In the genomic region with DNA sequence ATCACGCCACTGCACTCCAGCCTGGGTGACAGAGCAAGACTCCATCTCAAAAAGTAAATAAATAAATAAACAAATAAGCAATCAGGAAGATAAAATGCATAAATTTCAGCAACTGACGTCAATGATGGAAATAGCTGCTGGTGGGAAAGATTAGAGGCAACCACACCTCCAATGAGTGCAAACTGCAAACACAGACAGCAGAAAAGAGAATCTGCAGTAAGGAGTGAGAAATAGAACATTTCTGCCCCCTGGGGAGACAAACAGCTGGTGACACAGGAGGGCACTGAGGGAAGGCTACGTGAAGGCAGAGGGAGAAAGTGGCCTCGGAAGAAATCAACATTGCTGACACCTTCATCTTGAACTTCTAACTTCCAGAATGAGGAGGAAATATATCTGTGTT, we compare ENCODE assay signal across 20 cellular contexts. TPM values are rescaled to one million over a fixed set of nuclear protein-coding genes. Genes with fewer than 3 reads are reported as not detected.
DNase-seq lines count a peak whose midpoint lies in the region; ATAC-seq and TF ChIP-seq lines count a peak whose summit lies in the region.
"Had no signal": no experiment of that assay in that cellular context is flagged by ENCODE, and none has a peak within 500 bp of the region (broad histone marks: within the 10 kb centered on the region; RNA-seq: fewer than 3 reads in every experiment).

No MANE protein-coding gene starts in this region.

- peak overlapping the region in 6 of 10 donors; percentile 20 to 74 (median 64) for H3K27ac Mint-ChIP-seq in naive thymus-derived CD8-positive, alpha-beta T cell
- H3K27ac Mint-ChIP-seq: activated naive CD8-positive, alpha-beta T cell treated with anti-CD3 and anti-CD28 coated beads, Interleukin-2, amount 10 ng/mL, durations not matched to agents 7 days and 5 days; activated T-helper 2 cell treated with anti-CD3 and anti-CD28 coated beads, Interferon-gamma antibody, Interleukin-2, Interleukin-4, amounts not matched to agents 10 μg/mL and 5 μg/mL and 100 μg/mL, durations not matched to agents 14 hours and 24 hours and 36 hours had no signal

- H3K9me3 Mint-ChIP-seq in naive thymus-derived CD8-positive, alpha-beta T cell, result no peaks in the 10 kb centered on the region
- H3K9me3 Mint-ChIP-seq: activated naive CD8-positive, alpha-beta T cell treated with anti-CD3 and anti-CD28 coated beads, Interleukin-2, amount 10 ng/mL, durations not matched to agents 7 days and 5 days; activated T-helper 2 cell treated with anti-CD3 and anti-CD28 coated beads, Interferon-gamma antibody, Interleukin-2, Interleukin-4, amounts not matched to agents 10 μg/mL and 5 μg/mL and 100 μg/mL, durations not matched to agents 14 hours and 24 hours and 36 hours; stimulated activated effector memory CD8-positive, alpha-beta T cell treated with anti-CD3 and anti-CD28 coated beads, Interleukin-12 subunit alpha, Interleukin-12 subunit beta, amount 100 ng/mL, for 72 hours had no signal

- peak; percentile 15 for TF ChIP-seq CTCF in GM10248 (IDR thresholded peaks at IDR 0.05; ENCODE audit: control extremely low read depth, extremely low read depth, low read depth, missing control alignments)

- POLR2A ChIA-PET in GM10248 (lab: Yijun Ruan, JAX), result no interaction called here
- POLR2A ChIA-PET in naive thymus-derived CD8-positive, alpha-beta T cell (lab: Charles Lee), result no interaction called here

- CTCF ChIA-PET in GM10248 (lab: Yijun Ruan, JAX), result no interaction called here

- no peaks in the 10 kb centered on the region for H3K27me3 Mint-ChIP-seq in naive thymus-derived CD8-positive, alpha-beta T cell
- H3K27me3 Mint-ChIP-seq: activated naive CD8-positive, alpha-beta T cell treated with anti-CD3 and anti-CD28 coated beads, Interleukin-2, amount 10 ng/mL, durations not matched to agents 7 days and 5 days had no signal

- no peak for ATAC-seq in naive thymus-derived CD8-positive, alpha-beta T cell
- no peak for ATAC-seq in GM19351 (IDR thresholded peaks at IDR 0.05; ENCODE audit: unreplicated experiment)
- ATAC-seq in GM18861 (IDR thresholded peaks at IDR 0.05; ENCODE audit: unreplicated experiment), result no peak
- ATAC-seq: stimulated activated effector memory CD8-positive, alpha-beta T cell treated with anti-CD3 and anti-CD28 coated beads, Interleukin-12 subunit alpha, Interleukin-12 subunit beta, amount 100 ng/mL, for 72 hours had no signal

- peak overlapping the region in 1 of 10 donors; percentile 39 for H3K4me3 Mint-ChIP-seq in naive thymus-derived CD8-positive, alpha-beta T cell
- H3K4me3 Mint-ChIP-seq: activated naive CD8-positive, alpha-beta T cell treated with anti-CD3 and anti-CD28 coated beads, Interleukin-2, amount 10 ng/mL, durations not matched to agents 7 days and 5 days; stimulated activated effector memory CD8-positive, alpha-beta T cell treated with anti-CD3 and anti-CD28 coated beads, Interleukin-12 subunit alpha, Interleukin-12 subunit beta, amount 100 ng/mL, for 72 hours had no signal

- no peaks in the 10 kb centered on the region for H3K36me3 Mint-ChIP-seq in naive thymus-derived CD8-positive, alpha-beta T cell
- H3K36me3 Mint-ChIP-seq: stimulated activated effector memory CD8-positive, alpha-beta T cell treated with anti-CD3 and anti-CD28 coated beads, Interleukin-12 subunit alpha, Interleukin-12 subunit beta, amount 100 ng/mL, for 72 hours had no signal

- DNase-seq in NCI-H2227 (lab: John Stamatoyannopoulos, UW; ENCODE audit: unreplicated experiment) (peak; percentile 18), NCI-H2227 treated with DMSO at 0.1 percent for 48 hours (lab: John Stamatoyannopoulos, UW) (no peak), GM10248 (ENCODE audit: extremely low spot score) (no peak), OCI-M1 (lab: John Stamatoyannopoulos, UW) (peak; percentile 36), NCI-H146 treated with DMSO at 0.1 percent for 48 hours (lab: John Stamatoyannopoulos, UW; ENCODE audit: unreplicated experiment) (no peak)
- DNase-seq in naive thymus-derived CD8-positive, alpha-beta T cell, result no peak
- DNase-seq: activated CD4-positive, alpha-beta T cell treated with anti-CD3 and anti-CD28 coated beads, Interleukin-2, amount 50 U/mL, for 1 hour; activated naive CD8-positive, alpha-beta T cell treated with anti-CD3 and anti-CD28 coated beads, Interleukin-2, amount 10 ng/mL, durations not matched to agents 7 days and 5 days; Caco-2; H7; mammary epithelial cell; NCI-H1694 treated with DMSO at 0.1 percent for 48 hours; NK-92 treated with Interleukin-12 subunit alpha and Interleukin-12 subunit beta, amount 100 ng/mL, for 24 hours; small intestine; stimulated activated CD4-positive, alpha-beta T cell treated with anti-CD3 and anti-CD28 coated beads, Interleukin-2, amount 100 ng/mL, for 24 hours; T-helper 2 cell had no signal

- peaks cover 32 to 68% (median 63%) of the 10 kb centered on the region in 4 donors for H3K4me1 Mint-ChIP-seq in naive thymus-derived CD8-positive, alpha-beta T cell

RNA-seq across cellular contexts. Expression of a gene that starts 6.5 kb away (rescaled TPM):
- 100 to 1,000 TPM; 148 to 158 TPM for total RNA-seq in naive thymus-derived CD8-positive, alpha-beta T cell
- 10 to 100 TPM; 34.4 to 69.6 (median 50.0) TPM for polyA plus RNA-seq in naive thymus-derived CD8-positive, alpha-beta T cell

RNA-seq across cellular contexts. Expression of a gene that starts 6.7 kb away (rescaled TPM):
- 10 to 100 TPM; 22.5 to 25.1 TPM for total RNA-seq in naive thymus-derived CD8-positive, alpha-beta T cell
- 10 to 100 TPM; 18.2 to 20.8 (median 18.9) TPM for polyA plus RNA-seq in naive thymus-derived CD8-positive, alpha-beta T cell

Comparison
In these comparisons a context has a peak if more than half of its experiments do, and no peak if none do; other contexts are left out.
1. DNase-seq: peak in NCI-H2227 (single experiment) and OCI-M1 (single experiment); none in NCI-H2227 treated with DMSO at 0.1 percent for 48 hours (single experiment), GM10248 (single experiment), naive thymus-derived CD8-positive, alpha-beta T cell (0 of 10) and NCI-H146 treated with DMSO at 0.1 percent for 48 hours (single experiment).